Comparison of ENCODE assay signal across 31 cellular contexts in genomic region chrX:111649641-111650040, GRCh38.
"Had no signal": no experiment of that assay in that cellular context is flagged by ENCODE, and none has a peak within 500 bp of the region (broad histone marks: within the 10 kb centered on the region; RNA-seq: fewer than 3 reads in every experiment).

No MANE protein-coding gene starts in this region.

- ATAC-seq: activated CD4-positive, alpha-beta T cell treated with anti-CD3 and anti-CD28 coated beads for 36 hours; activated CD8-positive, alpha-beta memory T cell treated with anti-CD3 and anti-CD28 coated beads, Interleukin-2, amount 10 ng/mL, durations not matched to agents 7 days and 5 days; activated CD8-positive, alpha-beta T cell treated with anti-CD3 and anti-CD28 coated beads, Interleukin-2, amount 10 ng/mL, durations not matched to agents 7 days and 5 days; activated naive CD8-positive, alpha-beta T cell treated with anti-CD3 and anti-CD28 coated beads, Interleukin-2, amount 50 U/mL, for 24 hours; effector memory CD8-positive, alpha-beta T cell had no signal

- H3K9me3 ChIP-seq: adrenal gland had no signal

- DNase-seq: activated CD4-positive, alpha-beta memory T cell treated with anti-CD3 and anti-CD28 coated beads for 36 hours; activated CD4-positive, alpha-beta T cell treated with anti-CD3 and anti-CD28 coated beads for 36 hours; activated CD4-positive, alpha-beta T cell treated with anti-CD3 and anti-CD28 coated beads, Interleukin-2, amount 10 ng/mL, durations not matched to agents 24 days and 14 days; activated CD4-positive, CD25-positive, alpha-beta regulatory T cell; activated CD4-positive, CD25-positive, alpha-beta regulatory T cell treated with anti-CD3 and anti-CD28 coated beads, Interleukin-2, amount 50 U/mL, for 72 hours; activated CD8-positive, alpha-beta memory T cell treated with anti-CD3 and anti-CD28 coated beads, Interleukin-2, amount 10 ng/mL, durations not matched to agents 7 days and 5 days; activated CD8-positive, alpha-beta memory T cell treated with anti-CD3 and anti-CD28 coated beads, Interleukin-2, amount 50 U/mL, for 4 hours; activated CD8-positive, alpha-beta T cell treated with anti-CD3 and anti-CD28 coated beads, Interleukin-2, amount 10 ng/mL, durations not matched to agents 7 days and 5 days; activated effector memory CD4-positive, alpha-beta T cell treated with anti-CD3 and anti-CD28 coated beads, Interleukin-2, amount 50 U/mL, for 16 hours; activated naive CD4-positive, alpha-beta T cell treated with anti-CD3 and anti-CD28 coated beads for 36 hours; activated naive CD8-positive, alpha-beta T cell treated with anti-CD3 and anti-CD28 coated beads for 36 hours; activated naive CD8-positive, alpha-beta T cell treated with anti-CD3 and anti-CD28 coated beads, Interleukin-2, amount 50 U/mL, for 24 hours; activated T-cell treated with anti-CD3 and anti-CD28 coated beads, Interleukin-2, amount 50 U/mL, for 1 hour; activated T-cell treated with anti-CD3 and anti-CD28 coated beads, Interleukin-2, amount 50 U/mL, for 48 hours; adrenal gland; amygdala; aorta; caudate nucleus; cortex of kidney; dermis blood vessel endothelial cell; effector CD4-positive, alpha-beta T cell; effector memory CD8-positive, alpha-beta T cell; head of caudate nucleus; T-helper 2 cell had no signal

- FAIRE-seq: colon, frontal cortex had no signal

- H3K4me3 ChIP-seq: adrenal gland, esophagus muscularis mucosa had no signal

- H3K4me1 Mint-ChIP-seq: activated CD4-positive, alpha-beta T cell treated with anti-CD3 and anti-CD28 coated beads, Interleukin-2, amount 10 ng/mL, durations not matched to agents 24 days and 14 days; activated naive CD4-positive, alpha-beta T cell treated with anti-CD3 and anti-CD28 coated beads, Interleukin-2, amount 50 U/mL, for 24 hours; activated naive CD8-positive, alpha-beta T cell treated with anti-CD3 and anti-CD28 coated beads for 36 hours; activated naive CD8-positive, alpha-beta T cell treated with anti-CD3 and anti-CD28 coated beads, Interleukin-2, amount 50 U/mL, for 24 hours had no signal

- H3K27me3 Mint-ChIP-seq: activated CD4-positive, alpha-beta T cell treated with anti-CD3 and anti-CD28 coated beads, Interleukin-2, amount 10 ng/mL, durations not matched to agents 24 days and 14 days; activated CD8-positive, alpha-beta memory T cell treated with anti-CD3 and anti-CD28 coated beads, Interleukin-2, amount 10 ng/mL, durations not matched to agents 7 days and 5 days; activated naive CD4-positive, alpha-beta T cell treated with anti-CD3 and anti-CD28 coated beads, Interleukin-2, amount 50 U/mL, for 24 hours; activated naive CD8-positive, alpha-beta T cell treated with anti-CD3 and anti-CD28 coated beads for 36 hours; activated naive CD8-positive, alpha-beta T cell treated with anti-CD3 and anti-CD28 coated beads, Interleukin-2, amount 50 U/mL, for 24 hours; brain; effector memory CD8-positive, alpha-beta T cell had no signal

- H3K4me1 ChIP-seq: adrenal gland, esophagus muscularis mucosa had no signal

- H3K4me3 Mint-ChIP-seq: activated CD4-positive, alpha-beta memory T cell treated with anti-CD3 and anti-CD28 coated beads for 36 hours; activated CD4-positive, alpha-beta T cell treated with anti-CD3 and anti-CD28 coated beads for 36 hours; activated CD4-positive, alpha-beta T cell treated with anti-CD3 and anti-CD28 coated beads, Interleukin-2, amount 10 ng/mL, durations not matched to agents 24 days and 14 days; activated CD8-positive, alpha-beta memory T cell treated with anti-CD3 and anti-CD28 coated beads, Interleukin-2, amount 10 ng/mL, durations not matched to agents 7 days and 5 days; activated CD8-positive, alpha-beta T cell treated with anti-CD3 and anti-CD28 coated beads, Interleukin-2, amount 10 ng/mL, durations not matched to agents 7 days and 5 days; activated naive CD4-positive, alpha-beta T cell treated with anti-CD3 and anti-CD28 coated beads for 36 hours; activated naive CD4-positive, alpha-beta T cell treated with anti-CD3 and anti-CD28 coated beads, Interleukin-2, amount 50 U/mL, for 24 hours; activated naive CD8-positive, alpha-beta T cell treated with anti-CD3 and anti-CD28 coated beads for 36 hours; activated naive CD8-positive, alpha-beta T cell treated with anti-CD3 and anti-CD28 coated beads, Interleukin-2, amount 50 U/mL, for 24 hours; activated T-helper 1 cell treated with anti-CD3 and anti-CD28 coated beads, Interleukin-12 subunit alpha, Interleukin-12 subunit beta, Interleukin-2, Interleukin-4 antibody, amounts not matched to agents 30 ng/mL and 10 ng/mL and 1 ng/mL, durations not matched to agents 14 hours and 24 hours and 36 hours; brain; effector memory CD8-positive, alpha-beta T cell had no signal

- H3K27ac Mint-ChIP-seq: activated CD4-positive, alpha-beta memory T cell treated with anti-CD3 and anti-CD28 coated beads for 36 hours; activated CD4-positive, alpha-beta T cell treated with anti-CD3 and anti-CD28 coated beads for 36 hours; activated CD4-positive, alpha-beta T cell treated with anti-CD3 and anti-CD28 coated beads, Interleukin-2, amount 10 ng/mL, durations not matched to agents 24 days and 14 days; activated CD8-positive, alpha-beta memory T cell treated with anti-CD3 and anti-CD28 coated beads, Interleukin-2, amount 10 ng/mL, durations not matched to agents 7 days and 5 days; activated CD8-positive, alpha-beta T cell treated with anti-CD3 and anti-CD28 coated beads, Interleukin-2, amount 10 ng/mL, durations not matched to agents 7 days and 5 days; activated naive CD4-positive, alpha-beta T cell treated with anti-CD3 and anti-CD28 coated beads for 36 hours; activated naive CD4-positive, alpha-beta T cell treated with anti-CD3 and anti-CD28 coated beads, Interleukin-2, amount 50 U/mL, for 24 hours; activated naive CD8-positive, alpha-beta T cell treated with anti-CD3 and anti-CD28 coated beads for 36 hours; activated naive CD8-positive, alpha-beta T cell treated with anti-CD3 and anti-CD28 coated beads, Interleukin-2, amount 50 U/mL, for 24 hours; activated T-helper 1 cell treated with anti-CD3 and anti-CD28 coated beads, Interleukin-12 subunit alpha, Interleukin-12 subunit beta, Interleukin-2, Interleukin-4 antibody, amounts not matched to agents 30 ng/mL and 10 ng/mL and 1 ng/mL, durations not matched to agents 14 hours and 24 hours and 36 hours; activated T-helper 2 cell treated with anti-CD3 and anti-CD28 coated beads, Interferon-gamma antibody, Interleukin-2, Interleukin-4, amounts not matched to agents 10 μg/mL and 5 μg/mL and 100 μg/mL, durations not matched to agents 14 hours and 24 hours and 36 hours; brain; effector memory CD8-positive, alpha-beta T cell had no signal

- H3K9me3 Mint-ChIP-seq: activated CD4-positive, alpha-beta T cell treated with anti-CD3 and anti-CD28 coated beads, Interleukin-2, amount 10 ng/mL, durations not matched to agents 24 days and 14 days; activated naive CD4-positive, alpha-beta T cell treated with anti-CD3 and anti-CD28 coated beads for 36 hours; activated naive CD4-positive, alpha-beta T cell treated with anti-CD3 and anti-CD28 coated beads, Interleukin-2, amount 50 U/mL, for 24 hours; activated naive CD8-positive, alpha-beta T cell treated with anti-CD3 and anti-CD28 coated beads for 36 hours; activated naive CD8-positive, alpha-beta T cell treated with anti-CD3 and anti-CD28 coated beads, Interleukin-2, amount 50 U/mL, for 24 hours; activated T-helper 1 cell treated with anti-CD3 and anti-CD28 coated beads, Interleukin-12 subunit alpha, Interleukin-12 subunit beta, Interleukin-2, Interleukin-4 antibody, amounts not matched to agents 30 ng/mL and 10 ng/mL and 1 ng/mL, durations not matched to agents 14 hours and 24 hours and 36 hours; activated T-helper 2 cell treated with anti-CD3 and anti-CD28 coated beads, Interferon-gamma antibody, Interleukin-2, Interleukin-4, amounts not matched to agents 10 μg/mL and 5 μg/mL and 100 μg/mL, durations not matched to agents 14 hours and 24 hours and 36 hours; effector memory CD8-positive, alpha-beta T cell had no signal

- H3K36me3 ChIP-seq: adrenal gland, esophagus muscularis mucosa had no signal

- H3K36me3 Mint-ChIP-seq: activated CD4-positive, alpha-beta memory T cell treated with anti-CD3 and anti-CD28 coated beads for 36 hours; activated CD8-positive, alpha-beta memory T cell treated with anti-CD3 and anti-CD28 coated beads, Interleukin-2, amount 10 ng/mL, durations not matched to agents 7 days and 5 days; activated naive CD8-positive, alpha-beta T cell treated with anti-CD3 and anti-CD28 coated beads for 36 hours; brain had no signal

- H3K27ac ChIP-seq: adrenal gland, esophagus muscularis mucosa had no signal

- H3K27me3 ChIP-seq: esophagus muscularis mucosa had no signal
